Comparison of ENCODE assay signal across 18 cellular contexts in genomic region chr7:94662548-94662947, GRCh38. TPM values are rescaled to one million over a fixed set of nuclear protein-coding genes. Genes with fewer than 3 reads are reported as not detected.
DNase-seq lines count a peak whose midpoint lies in the region; ATAC-seq and TF ChIP-seq lines count a peak whose summit lies in the region.
"Had no signal": no experiment of that assay in that cellular context is flagged by ENCODE, and none has a peak within 500 bp of the region (broad histone marks: within the 10 kb centered on the region; RNA-seq: fewer than 3 reads in every experiment).

No MANE protein-coding gene starts in this region.

- DNase-seq in Daoy (ENCODE audit: low read depth) (peak; percentile 9), NOMO-1 treated with dmso at 0.1 percent for 144 hours (lab: John Stamatoyannopoulos, UW; ENCODE audit: unreplicated experiment) (peak; percentile 14), astrocyte of the hippocampus (ENCODE audit: low read depth, low spot score) (peak; percentile 58), left colon (no peak), GM23248 (no peak)
- no peak for DNase-seq in natural killer cell treated with Interleukin-12 subunit alpha and Interleukin-12 subunit beta and Interleukin-15 and Interleukin-18, amount 100 ng/mL, for 72 hours (ENCODE audit: low spot score)
- DNase-seq: AML-193, DMS53, H7, Kasumi-1, NCI-H1105 treated with DMSO at 0.1 percent for 48 hours, NCI-H2081, NCI-H2171 treated with DMSO at 0.1 percent for 48 hours, NCI-H524 treated with DMSO at 0.1 percent for 48 hours had no signal

- intact Hi-C loops in left colon (cut with DNase I, micrococcal nuclease) = no loop called here

- H3K4me1 Mint-ChIP-seq in natural killer cell treated with Interleukin-12 subunit alpha and Interleukin-12 subunit beta and Interleukin-15 and Interleukin-18, amount 100 ng/mL, for 72 hours (ENCODE audit: low read depth in 2 of 2) = peaks cover 2 to 5% of the 10 kb centered on the region in 2 donors

- no peaks in the 10 kb centered on the region for H3K9me3 Mint-ChIP-seq in natural killer cell treated with Interleukin-12 subunit alpha and Interleukin-12 subunit beta and Interleukin-15 and Interleukin-18, amount 100 ng/mL, for 72 hours

- ATAC-seq in GM18858 (IDR thresholded peaks at IDR 0.05; ENCODE audit: unreplicated experiment) (no peak), left colon (no peak)
- ATAC-seq in natural killer cell treated with Interleukin-12 subunit alpha and Interleukin-12 subunit beta and Interleukin-15 and Interleukin-18, amount 100 ng/mL, for 72 hours = no peak

- H3K4me3 Mint-ChIP-seq in natural killer cell treated with Interleukin-12 subunit alpha and Interleukin-12 subunit beta and Interleukin-15 and Interleukin-18, amount 100 ng/mL, for 72 hours = no peak overlapping the region
- H3K4me3 Mint-ChIP-seq: CD14-positive monocyte, IgD-negative memory B cell had no signal

- no peaks in the 10 kb centered on the region for H4K20me1 ChIP-seq in Loucy (ENCODE audit: insufficient read depth, low read length, poor library complexity, severe bottlenecking)
- no peaks in the 10 kb centered on the region for H4K20me1 ChIP-seq in GM23248 (ENCODE audit: insufficient read depth)

- H3K9me2 ChIP-seq in Loucy (replicated peaks; ENCODE audit: low read depth, low read length) (no peaks in the 10 kb centered on the region), GM23248 (ENCODE audit: insufficient read depth) (no peaks in the 10 kb centered on the region)

- no peak overlapping the region for H3K27ac Mint-ChIP-seq in natural killer cell treated with Interleukin-12 subunit alpha and Interleukin-12 subunit beta and Interleukin-15 and Interleukin-18, amount 100 ng/mL, for 72 hours
- H3K27ac Mint-ChIP-seq: CD14-positive monocyte, IgD-negative memory B cell had no signal

- TF ChIP-seq CTCF in Loucy (conservative IDR thresholded peaks at IDR 0.05; ENCODE audit: low read length) = no peak

- H3K79me2 ChIP-seq in Loucy (ENCODE audit: insufficient read depth, low read length) = no peaks in the 10 kb centered on the region
- H3K79me2 ChIP-seq in GM23248 (ENCODE audit: insufficient read depth) = no peaks in the 10 kb centered on the region

- H3K9ac ChIP-seq in Loucy (ENCODE audit: low read depth, low read length, poor library complexity, severe bottlenecking) (no peak overlapping the region), GM23248 (no peak overlapping the region)

- H3K27me3 ChIP-seq in Loucy (ENCODE audit: insufficient read depth, low read length, poor library complexity, severe bottlenecking) (no peaks in the 10 kb centered on the region), GM23248 (replicated peaks; ENCODE audit: insufficient read depth) (no peaks in the 10 kb centered on the region)

- H3K4me1 ChIP-seq in Loucy (ENCODE audit: insufficient read depth, low read length, poor library complexity, severe bottlenecking) (peaks cover 27% of the 10 kb centered on the region), GM23248 (ENCODE audit: insufficient read depth) (no peaks in the 10 kb centered on the region)

- in situ Hi-C loops in GM23248 (cut with MboI) = no loop called here

- H3K36me3 ChIP-seq in Loucy (ENCODE audit: insufficient read depth, low read length) = no peaks in the 10 kb centered on the region
- H3K36me3 ChIP-seq in GM23248 (ENCODE audit: low read depth) = no peaks in the 10 kb centered on the region

- no peak overlapping the region for H3K27ac ChIP-seq in GM23248

- 80 to 93% methylated on average over 1 of the region's 1 CpG for WGBS in GM23248 (ENCODE audit: low coverage in 1 of 2, low lambda C conversion rate in 2 of 2, missing lambda C conversion rate in 2 of 2), 2 experiments

- no peak overlapping the region for H3K4me3 ChIP-seq in Loucy (ENCODE audit: low read length, poor library complexity, severe bottlenecking)
- H3K4me3 ChIP-seq in GM23248 = no peak overlapping the region

- peaks cover 0 to 2% of the 10 kb centered on the region in 2 donors for H3K27me3 Mint-ChIP-seq in natural killer cell treated with Interleukin-12 subunit alpha and Interleukin-12 subunit beta and Interleukin-15 and Interleukin-18, amount 100 ng/mL, for 72 hours

- H3K4me2 ChIP-seq in Loucy (ENCODE audit: low read depth, low read length, poor library complexity, severe bottlenecking) (peak overlapping the region; percentile 14), GM23248 (ENCODE audit: unreplicated experiment) (no peak overlapping the region)

- H2AFZ ChIP-seq in Loucy (ENCODE audit: low read length) (no peak overlapping the region), GM23248 (no peak overlapping the region)

- H3F3A ChIP-seq in Loucy (ENCODE audit: low read depth) (no peaks in the 10 kb centered on the region), GM23248 (ENCODE audit: insufficient read depth) (no peaks in the 10 kb centered on the region)

- no peaks in the 10 kb centered on the region; the same call in 1 of the 2 replicates for H3K9me3 ChIP-seq in Loucy (ENCODE audit: insufficient read depth, low read depth, low read length)
- no peaks in the 10 kb centered on the region for H3K9me3 ChIP-seq in GM23248 (ENCODE audit: low read depth)

- H3K36me3 Mint-ChIP-seq in natural killer cell treated with Interleukin-12 subunit alpha and Interleukin-12 subunit beta and Interleukin-15 and Interleukin-18, amount 100 ng/mL, for 72 hours = no peaks in the 10 kb centered on the region
- H3K36me3 Mint-ChIP-seq: CD14-positive monocyte, IgD-negative memory B cell had no signal

RNA-seq across cellular contexts. Expression of gene SGCE, which starts 6.6 kb away (rescaled TPM):
- total RNA-seq in Daoy (2014; rRNA removed; shearing (Covaris generic)) = 21.9 and 31.5 TPM in 2 replicates
- 1 to 10 TPM; 1.0 to 2.2 TPM for total RNA-seq in natural killer cell treated with Interleukin-12 subunit alpha and Interleukin-12 subunit beta and Interleukin-15 and Interleukin-18, amount 100 ng/mL, for 72 hours
- 10 to 100 TPM in 1 of 2 donors, 1 to 10 TPM in 1; 7.1 to 15.7 TPM for total RNA-seq in left colon
- 70.4 and 71.4 TPM in 2 replicates for total RNA-seq in GM23248 (2014; rRNA removed; shearing (Covaris generic))
- 120 and 130 TPM in 2 replicates for polyA plus RNA-seq in GM23248 (2016; fragmentation: Nextera tagmentation; extraction: Ambion mirVana)
- polyA plus RNA-seq: CD14-positive monocyte had no signal

Comparison
In these comparisons a context has a peak if more than half of its experiments do, and no peak if none do; other contexts are left out.
1. DNase-seq: peak in Daoy (single experiment), NOMO-1 treated with dmso at 0.1 percent for 144 hours (single experiment) and astrocyte of the hippocampus (single experiment); none in natural killer cell treated with Interleukin-12 subunit alpha and Interleukin-12 subunit beta and Interleukin-15 and Interleukin-18, amount 100 ng/mL, for 72 hours (single experiment), left colon (0 of 2) and GM23248 (single experiment).